ENCODE assay signal across 14 cellular contexts in the genomic region with DNA sequence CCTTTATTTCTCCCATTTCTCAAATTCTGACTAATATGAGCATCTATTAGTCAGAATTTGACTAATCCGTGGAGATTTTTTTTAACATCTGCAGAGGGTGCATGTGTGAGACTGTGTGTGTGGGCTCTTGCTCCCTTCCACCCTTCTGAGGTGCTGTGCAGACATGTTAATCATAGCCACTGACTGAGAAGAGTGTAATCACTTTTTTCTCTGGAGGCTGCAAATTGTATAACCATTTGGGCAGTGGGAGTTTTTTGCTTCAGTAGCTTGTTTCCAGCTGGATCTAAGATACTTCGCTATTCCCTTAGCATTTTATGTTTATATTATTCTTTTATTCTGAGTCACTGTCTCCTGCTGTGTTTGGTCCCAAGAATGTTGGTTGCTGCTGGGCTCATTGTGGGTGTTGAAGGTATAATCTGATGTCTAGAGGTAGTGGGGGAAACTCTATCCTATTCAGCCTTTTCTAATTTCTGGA.
A peak's percentile ranks its signal among the peaks of the same experiment; 100 is the strongest.
DNase-seq lines count a peak whose midpoint lies in the region; ATAC-seq and TF ChIP-seq lines count a peak whose summit lies in the region.
"Had no signal": no experiment of that assay in that cellular context is flagged by ENCODE, and none has a peak within 500 bp of the region (broad histone marks: within the 10 kb centered on the region; RNA-seq: fewer than 3 reads in every experiment).

No MANE protein-coding gene starts in this region.

- H3K9me3 Mint-ChIP-seq in activated T-cell treated with anti-CD3 and anti-CD28 coated beads, Interleukin-2, amount 50 U/mL, for 4 hours, result no peaks in the 10 kb centered on the region
- H3K9me3 Mint-ChIP-seq: activated naive CD4-positive, alpha-beta T cell treated with anti-CD3 and anti-CD28 coated beads, Interleukin-2, amount 10 ng/mL, durations not matched to agents 7 days and 5 days had no signal

- H3K9ac ChIP-seq in neuronal stem cell (ENCODE audit: low read depth, low read length, poor library complexity), result no peak overlapping the region

- peak; percentile 39 to 42 for ATAC-seq in activated T-cell treated with anti-CD3 and anti-CD28 coated beads, Interleukin-2, amount 50 U/mL, for 4 hours

- WGBS in neuronal stem cell (ENCODE audit: extremely low coverage in 2 of 2, insufficient read length in 2 of 2, insufficient replicate concordance in 1 of 2), 2 donors, result no CpG with 5 or more reads among the region's 2 CpGs

- H4K20me1 ChIP-seq in PC-9 (ENCODE audit: insufficient read depth), result no peaks in the 10 kb centered on the region

- H3F3A ChIP-seq in PC-9 (ENCODE audit: insufficient read depth, low read depth), result peaks cover 12% of the 10 kb centered on the region; the same call in 1 of the 2 replicates

- H3K9me3 ChIP-seq in PC-9 (ENCODE audit: insufficient read depth, low read depth) (no peaks in the 10 kb centered on the region), neuronal stem cell (replicated peaks in 1 of 2; ENCODE audit: control insufficient read depth in 2 of 2, insufficient read depth in 1 of 2, low read depth in 1 of 2, low read length in 2 of 2) (no peaks in the 10 kb centered on the region)
- H3K9me3 ChIP-seq: right lobe of liver had no signal

- no peak overlapping the region for H3K14ac ChIP-seq in neuronal stem cell (ENCODE audit: low read length)

- peaks cover 14% of the 10 kb centered on the region for H3K4me1 Mint-ChIP-seq in activated T-cell treated with anti-CD3 and anti-CD28 coated beads, Interleukin-2, amount 50 U/mL, for 4 hours (ENCODE audit: low read depth)
- H3K4me1 Mint-ChIP-seq: activated naive CD4-positive, alpha-beta T cell treated with anti-CD3 and anti-CD28 coated beads, Interleukin-2, amount 10 ng/mL, durations not matched to agents 7 days and 5 days had no signal

- H3K4me2 ChIP-seq in PC-9 (peak overlapping the region; percentile 21; the same call in 1 of the 2 replicates), neuronal stem cell (ENCODE audit: insufficient read depth, low read length, poor library complexity, severe bottlenecking) (no peak overlapping the region)

- no peak overlapping the region for H2BK15ac ChIP-seq in neuronal stem cell (ENCODE audit: low read length)

- H3K4me1 ChIP-seq in PC-9 (replicated peaks; ENCODE audit: insufficient read depth) (peaks cover 35% of the 10 kb centered on the region), neuronal stem cell (ENCODE audit: control insufficient read depth in 2 of 2, insufficient read depth in 1 of 2, low read depth in 1 of 2, low read length in 2 of 2) (peaks cover 11 to 13% of the 10 kb centered on the region in 2 donors)

- no peak overlapping the region for H2AK5ac ChIP-seq in neuronal stem cell (ENCODE audit: low read depth, low read length)

- TF ChIP-seq CTCF in PC-9 (conservative IDR thresholded peaks at IDR 0.05), result no peak

- H3K4me3 Mint-ChIP-seq in activated T-cell treated with anti-CD3 and anti-CD28 coated beads, Interleukin-2, amount 50 U/mL, for 4 hours, result no peak overlapping the region
- H3K4me3 Mint-ChIP-seq: activated naive CD4-positive, alpha-beta T cell treated with anti-CD3 and anti-CD28 coated beads, Interleukin-2, amount 10 ng/mL, durations not matched to agents 7 days and 5 days had no signal

- peaks cover 33% of the 10 kb centered on the region for H3K79me2 ChIP-seq in PC-9 (ENCODE audit: low read depth)

- CTCF ChIA-PET in PC-9 (lab: Charles Lee), result no interaction called here

- H4K91ac ChIP-seq in neuronal stem cell (ENCODE audit: low read depth, low read length, poor library complexity), result no peak overlapping the region

- intact Hi-C loops in PC-9 (cut with micrococcal nuclease; ENCODE audit: unreplicated experiment), result loop anchor here (2.0 to 5.0 kb wide), 3 partner anchors 65 to 99 kb away; a partner anchor contains a TSS

- H3K23ac ChIP-seq in neuronal stem cell (ENCODE audit: low read depth, low read length, poor library complexity), result no peak overlapping the region

- BruUV-seq in PC-9 (replicated peaks; lab: Mats Ljungman, UMichigan), result no TSS peak

- H2BK5ac ChIP-seq in neuronal stem cell (ENCODE audit: low read length), result no peak overlapping the region

- no peak overlapping the region for H3K4me3 ChIP-seq in PC-9
- H3K4me3 ChIP-seq in neuronal stem cell (ENCODE audit: low read length in 2 of 2), result no peak overlapping the region
- H3K4me3 ChIP-seq: right lobe of liver had no signal

- DNase-seq in activated T-cell treated with anti-CD3 and anti-CD28 coated beads, Interleukin-2, amount 50 U/mL, for 4 hours, result no peak
- DNase-seq in activated T-cell treated with anti-CD3 and anti-CD28 coated beads for 4 hours (no peak), PC-9 (peak in 1 of 2 experiments; percentile 41), fibroblast of gingiva (ENCODE audit: low read depth) (peak; percentile 57), NCI-H345 (lab: John Stamatoyannopoulos, UW) (no peak), ureter (ENCODE audit: low spot score) (no peak), neuronal stem cell (ENCODE audit: low spot score) (no peak), amniotic stem cell (lab: John Stamatoyannopoulos, UW) (no peak)
- DNase-seq: activated naive CD4-positive, alpha-beta T cell treated with anti-CD3 and anti-CD28 coated beads, Interleukin-2, amount 10 ng/mL, durations not matched to agents 7 days and 5 days; AML-193; mesendoderm; NCI-H1436 treated with DMSO at 0.1 percent for 48 hours; right lobe of liver; Right ventricle myocardium superior had no signal

- no peak overlapping the region for H3K4ac ChIP-seq in neuronal stem cell (ENCODE audit: low read length)

- H3K27me3 ChIP-seq in PC-9 (ENCODE audit: insufficient read depth, low read depth), result no peaks in the 10 kb centered on the region
- no peaks in the 10 kb centered on the region for H3K27me3 ChIP-seq in neuronal stem cell (ENCODE audit: control insufficient read depth in 3 of 3, insufficient read depth in 3 of 3, low read depth in 1 of 3, low read length in 3 of 3)
- H3K27me3 ChIP-seq: right lobe of liver had no signal

- H3K36me3 ChIP-seq in PC-9 (ENCODE audit: low read depth) (peaks cover 33% of the 10 kb centered on the region), neuronal stem cell (replicated peaks in 1 of 2; ENCODE audit: control insufficient read depth in 2 of 2, insufficient read depth in 2 of 2, low read length in 2 of 2) (no peaks in the 10 kb centered on the region)
- H3K36me3 ChIP-seq: right lobe of liver had no signal

- no peaks in the 10 kb centered on the region for H3K79me1 ChIP-seq in neuronal stem cell (ENCODE audit: low read depth, low read length)

- no peaks in the 10 kb centered on the region for H3K36me3 Mint-ChIP-seq in activated T-cell treated with anti-CD3 and anti-CD28 coated beads, Interleukin-2, amount 50 U/mL, for 4 hours (ENCODE audit: insufficient read depth)
- H3K36me3 Mint-ChIP-seq: activated naive CD4-positive, alpha-beta T cell treated with anti-CD3 and anti-CD28 coated beads, Interleukin-2, amount 10 ng/mL, durations not matched to agents 7 days and 5 days had no signal

- no peak overlapping the region for H2BK12ac ChIP-seq in neuronal stem cell (ENCODE audit: low read length)

- H3K18ac ChIP-seq in neuronal stem cell (ENCODE audit: low read length), result no peak overlapping the region

- no peak overlapping the region; the same call in 1 of the 2 replicates for H3K27ac ChIP-seq in PC-9
- H3K27ac ChIP-seq in neuronal stem cell (replicated peaks; ENCODE audit: low read length), result no peak overlapping the region
- H3K27ac ChIP-seq: right lobe of liver had no signal

- no peaks in the 10 kb centered on the region for H3K9me2 ChIP-seq in PC-9 (ENCODE audit: insufficient read depth)

- H2AFZ ChIP-seq in PC-9, result no peak overlapping the region
- no peak overlapping the region for H2AFZ ChIP-seq in neuronal stem cell (ENCODE audit: low read length)

- no peak overlapping the region for H2BK120ac ChIP-seq in neuronal stem cell (ENCODE audit: low read depth, low read length)

- no peak overlapping the region for H4K8ac ChIP-seq in neuronal stem cell (ENCODE audit: low read depth, low read length)

- H3K27me3 Mint-ChIP-seq in activated T-cell treated with anti-CD3 and anti-CD28 coated beads, Interleukin-2, amount 50 U/mL, for 4 hours (ENCODE audit: low read depth), result peaks cover 4% of the 10 kb centered on the region

- POLR2A ChIA-PET in PC-9 (lab: Charles Lee; ENCODE audit: unreplicated experiment), result interaction anchor here (0.6 to 0.7 kb wide), 2 partner anchors 41 to 66 kb away, joined by 3 to 7 read pairs; no protein-coding TSS in a partner anchor
